In the genomic region with DNA sequence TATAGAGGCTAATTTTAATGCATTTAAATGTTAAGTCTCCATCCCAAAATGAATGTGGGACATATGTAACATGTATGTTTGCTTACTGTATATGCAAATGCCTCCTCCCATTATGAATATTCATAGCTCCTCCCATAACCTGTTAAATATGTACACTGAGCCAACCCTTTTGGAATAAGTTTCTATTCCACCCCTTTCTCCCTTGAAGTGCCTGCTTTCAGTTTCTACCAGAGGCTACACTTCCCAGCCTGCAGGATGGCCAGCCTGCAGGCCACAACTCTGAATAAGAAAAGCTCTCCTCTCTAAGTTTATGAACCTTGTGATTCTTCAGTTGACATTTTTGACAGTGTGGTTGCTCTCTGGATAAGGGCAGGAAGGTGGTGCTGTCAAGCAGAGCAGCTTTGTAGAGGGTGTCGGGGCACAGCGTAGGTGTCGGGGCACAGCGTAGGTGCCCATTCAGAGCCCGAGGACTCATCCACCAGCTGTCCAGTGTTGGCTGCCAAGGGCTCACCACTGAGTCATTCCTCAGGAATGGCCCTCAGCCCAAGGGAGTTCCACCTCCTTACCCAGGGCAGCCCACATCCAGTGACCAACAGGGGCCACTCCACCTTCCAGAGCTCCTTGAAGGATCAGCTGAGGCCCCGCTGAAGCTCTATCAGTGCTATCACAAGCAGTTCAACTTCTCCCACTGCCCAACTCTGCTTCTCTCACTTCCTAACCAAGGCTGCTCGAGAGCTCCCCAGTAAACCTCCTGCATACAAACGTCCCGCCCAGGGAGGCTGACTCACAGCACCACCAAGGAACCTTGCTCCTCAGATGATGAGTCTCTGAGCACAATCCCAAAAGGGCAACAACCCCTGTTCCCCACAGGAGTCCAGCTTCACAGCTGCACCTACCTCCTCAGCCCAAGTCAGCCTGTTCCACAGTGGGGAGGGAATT, we compare ENCODE assay signal across 1 cellular context.
A peak's percentile ranks its signal among the peaks of the same experiment; 100 is the strongest.
TF ChIP-seq lines count a peak whose summit lies in the region.

No MANE protein-coding gene starts in this region.

TF ChIP-seq in HCT116, 20 proteins besides CTCF, POLR2A, EP300 and RAD21 (continued from another document):
- TF ChIP-seq, protein P1, sequence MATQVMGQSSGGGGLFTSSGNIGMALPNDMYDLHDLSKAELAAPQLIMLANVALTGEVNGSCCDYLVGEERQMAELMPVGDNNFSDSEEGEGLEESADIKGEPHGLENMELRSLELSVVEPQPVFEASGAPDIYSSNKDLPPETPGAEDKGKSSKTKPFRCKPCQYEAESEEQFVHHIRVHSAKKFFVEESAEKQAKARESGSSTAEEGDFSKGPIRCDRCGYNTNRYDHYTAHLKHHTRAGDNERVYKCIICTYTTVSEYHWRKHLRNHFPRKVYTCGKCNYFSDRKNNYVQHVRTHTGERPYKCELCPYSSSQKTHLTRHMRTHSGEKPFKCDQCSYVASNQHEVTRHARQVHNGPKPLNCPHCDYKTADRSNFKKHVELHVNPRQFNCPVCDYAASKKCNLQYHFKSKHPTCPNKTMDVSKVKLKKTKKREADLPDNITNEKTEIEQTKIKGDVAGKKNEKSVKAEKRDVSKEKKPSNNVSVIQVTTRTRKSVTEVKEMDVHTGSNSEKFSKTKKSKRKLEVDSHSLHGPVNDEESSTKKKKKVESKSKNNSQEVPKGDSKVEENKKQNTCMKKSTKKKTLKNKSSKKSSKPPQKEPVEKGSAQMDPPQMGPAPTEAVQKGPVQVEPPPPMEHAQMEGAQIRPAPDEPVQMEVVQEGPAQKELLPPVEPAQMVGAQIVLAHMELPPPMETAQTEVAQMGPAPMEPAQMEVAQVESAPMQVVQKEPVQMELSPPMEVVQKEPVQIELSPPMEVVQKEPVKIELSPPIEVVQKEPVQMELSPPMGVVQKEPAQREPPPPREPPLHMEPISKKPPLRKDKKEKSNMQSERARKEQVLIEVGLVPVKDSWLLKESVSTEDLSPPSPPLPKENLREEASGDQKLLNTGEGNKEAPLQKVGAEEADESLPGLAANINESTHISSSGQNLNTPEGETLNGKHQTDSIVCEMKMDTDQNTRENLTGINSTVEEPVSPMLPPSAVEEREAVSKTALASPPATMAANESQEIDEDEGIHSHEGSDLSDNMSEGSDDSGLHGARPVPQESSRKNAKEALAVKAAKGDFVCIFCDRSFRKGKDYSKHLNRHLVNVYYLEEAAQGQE (IDR thresholded peaks at IDR 0.05; ENCODE audit: low read depth) = no peak
- TF ChIP-seq MAX (IDR thresholded peaks at IDR 0.05) (peak; percentile 16), ELF1 (IDR thresholded peaks at IDR 0.05; ENCODE audit: borderline replicate concordance, low read depth) (no peak), ZFX (IDR thresholded peaks at IDR 0.05) (no peak), ZNF274 (IDR thresholded peaks at IDR 0.05; ENCODE audit: low read depth, low read length) (no peak), JUND (IDR thresholded peaks at IDR 0.05) (peak; percentile 94), TCF7L2 (IDR thresholded peaks at IDR 0.05; ENCODE audit: borderline replicate concordance, extremely low read depth, insufficient read depth, insufficient read length) (no peak)
- TF ChIP-seq, protein P2, sequence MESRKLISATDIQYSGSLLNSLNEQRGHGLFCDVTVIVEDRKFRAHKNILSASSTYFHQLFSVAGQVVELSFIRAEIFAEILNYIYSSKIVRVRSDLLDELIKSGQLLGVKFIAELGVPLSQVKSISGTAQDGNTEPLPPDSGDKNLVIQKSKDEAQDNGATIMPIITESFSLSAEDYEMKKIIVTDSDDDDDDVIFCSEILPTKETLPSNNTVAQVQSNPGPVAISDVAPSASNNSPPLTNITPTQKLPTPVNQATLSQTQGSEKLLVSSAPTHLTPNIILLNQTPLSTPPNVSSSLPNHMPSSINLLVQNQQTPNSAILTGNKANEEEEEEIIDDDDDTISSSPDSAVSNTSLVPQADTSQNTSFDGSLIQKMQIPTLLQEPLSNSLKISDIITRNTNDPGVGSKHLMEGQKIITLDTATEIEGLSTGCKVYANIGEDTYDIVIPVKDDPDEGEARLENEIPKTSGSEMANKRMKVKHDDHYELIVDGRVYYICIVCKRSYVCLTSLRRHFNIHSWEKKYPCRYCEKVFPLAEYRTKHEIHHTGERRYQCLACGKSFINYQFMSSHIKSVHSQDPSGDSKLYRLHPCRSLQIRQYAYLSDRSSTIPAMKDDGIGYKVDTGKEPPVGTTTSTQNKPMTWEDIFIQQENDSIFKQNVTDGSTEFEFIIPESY (IDR thresholded peaks at IDR 0.05; ENCODE audit: extremely low read depth, insufficient replicate concordance, low read length) = no peak
